In the genomic region with DNA sequence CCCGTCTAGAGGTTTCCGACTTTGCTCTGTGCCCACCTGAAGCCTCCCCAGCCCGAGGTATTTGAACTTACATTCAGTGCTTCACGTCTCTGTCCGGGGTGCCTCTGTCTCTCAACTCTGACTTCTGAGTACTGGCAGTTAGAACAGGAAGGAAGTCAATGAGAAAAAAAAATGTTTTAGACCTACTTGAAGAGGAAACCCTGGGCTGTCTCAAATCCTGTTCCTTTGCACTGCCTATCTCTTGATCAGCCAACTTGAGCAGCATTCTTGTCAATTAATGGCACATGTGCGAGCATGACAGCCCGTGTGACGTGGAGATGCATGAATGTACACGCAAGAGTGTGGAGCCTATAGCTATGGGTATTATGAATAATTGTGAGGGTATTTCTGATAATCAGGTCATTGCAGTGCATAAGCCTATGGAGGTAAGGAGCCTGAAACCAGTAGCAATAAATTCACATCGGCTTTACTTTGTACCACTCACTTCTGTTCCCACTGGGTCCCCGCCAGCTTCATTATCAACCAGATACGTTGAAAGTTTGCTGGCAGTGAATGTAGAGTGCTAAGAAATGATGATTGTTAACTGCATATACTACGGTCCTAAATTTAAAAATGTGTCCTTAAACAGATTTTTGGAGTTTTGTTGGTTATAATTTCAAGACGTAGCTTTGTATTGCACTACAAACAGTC, we compare ENCODE assay signal across 8 cellular contexts. TPM values are rescaled to one million over a fixed set of nuclear protein-coding genes. Genes with fewer than 3 reads are reported as not detected.
DNase-seq lines count a peak whose midpoint lies in the region; ATAC-seq lines count a peak whose summit lies in the region.

A gene (minus strand): TSS at position 136 of the 690 bp plus-strand sequence. CDS start 10,889 bp downstream, outside the sequence.

- ATAC-seq in GM18868 (IDR thresholded peaks at IDR 0.05; ENCODE audit: unreplicated experiment) = peak; percentile 63
- peak; percentile 61 for ATAC-seq in HG03045 (IDR thresholded peaks at IDR 0.05; ENCODE audit: unreplicated experiment)

- H3K27me3 ChIP-seq in SJSA1 (replicated peaks) = no peaks in the 10 kb centered on the region

- in situ Hi-C loops in ACHN (cut with HindIII; ENCODE audit: low pct_ligation_motif_present, low pct_unique_long_range_greater_than_20kb, low sequenced_read_pairs) = no loop called here

- DNase-seq in SJSA1 (ENCODE audit: low read depth in 1 of 2, low spot score in 2 of 2) (no peak), kidney tubule cell (ENCODE audit: low spot score) (peak; percentile 13), ACHN (no peak), RKO (ENCODE audit: low spot score) (no peak)
- peak; percentile 24 for DNase-seq in activated naive CD8-positive, alpha-beta T cell treated with anti-CD3 and anti-CD28 coated beads, Interleukin-2, amount 50 U/mL, for 16 hours (ENCODE audit: low read depth, low spot score)
- peak; percentile 31 for DNase-seq in stimulated activated CD8-positive, alpha-beta memory T cell treated with anti-CD3 and anti-CD28 coated beads, Interleukin-4, amount 100 ng/mL, for 24 hours (ENCODE audit: low read depth)

- H3K4me1 ChIP-seq in SJSA1 (replicated peaks) = peaks cover 14% of the 10 kb centered on the region

- peak within 1 kb of the TSS; percentile 1; the same call in 1 of the 2 replicates for H3K4me3 ChIP-seq in SJSA1

- H3K36me3 ChIP-seq in SJSA1 = no peaks in the 10 kb centered on the region

- no peak within 1 kb of the TSS for H3K27ac ChIP-seq in SJSA1

- H3K9me3 ChIP-seq in SJSA1 (replicated peaks) = no peaks in the 10 kb centered on the region

RNA-seq across cellular contexts. Expression of the gene that starts here (rescaled TPM):
- total RNA-seq in SJSA1 (2014; rRNA removed; shearing (Covaris generic)) = 50.8 TPM in 2 replicates

Comparison
In these comparisons a context has a peak if more than half of its experiments do, and no peak if none do; other contexts are left out.
1. DNase-seq: peak in activated naive CD8-positive, alpha-beta T cell treated with anti-CD3 and anti-CD28 coated beads, Interleukin-2, amount 50 U/mL, for 16 hours (single experiment), kidney tubule cell (single experiment) and stimulated activated CD8-positive, alpha-beta memory T cell treated with anti-CD3 and anti-CD28 coated beads, Interleukin-4, amount 100 ng/mL, for 24 hours (single experiment); none in SJSA1 (0 of 2), ACHN (single experiment) and RKO (single experiment).